Comparison of ENCODE assay signal across 9 cellular contexts in genomic region chr5:15598294-15598902, GRCh38.
DNase-seq lines count a peak whose midpoint lies in the region; ATAC-seq and TF ChIP-seq lines count a peak whose summit lies in the region.
"Had no signal": no experiment of that assay in that cellular context is flagged by ENCODE, and none has a peak within 500 bp of the region (broad histone marks: within the 10 kb centered on the region; RNA-seq: fewer than 3 reads in every experiment).

No MANE protein-coding gene starts in this region.

- H4K20me1 ChIP-seq in GM23338 (replicated peaks; ENCODE audit: insufficient read depth) = no peaks in the 10 kb centered on the region

- no peak overlapping the region for H3K27ac Mint-ChIP-seq in CD8-positive, alpha-beta T cell
- no peak overlapping the region for H3K27ac Mint-ChIP-seq in GM23338
- H3K27ac Mint-ChIP-seq: activated naive CD8-positive, alpha-beta T cell had no signal

- peaks cover 8% of the 10 kb centered on the region for H3K9me3 Mint-ChIP-seq in CD8-positive, alpha-beta T cell
- H3K9me3 Mint-ChIP-seq in GM23338 = no peaks in the 10 kb centered on the region

- CTCF ChIA-PET in CD8-positive, alpha-beta T cell (lab: Charles Lee) = interaction anchor here (1.2 kb wide), 1 partner anchor 12 kb away, joined by 4 read pairs; no protein-coding TSS in a partner anchor

- no peaks in the 10 kb centered on the region for H3K4me1 Mint-ChIP-seq in CD8-positive, alpha-beta T cell (ENCODE audit: low read depth)
- H3K4me1 Mint-ChIP-seq in GM23338 = peaks cover 35% of the 10 kb centered on the region

- H3K36me3 ChIP-seq in CD8-positive, alpha-beta T cell (ENCODE audit: insufficient read depth, low read length) = no peaks in the 10 kb centered on the region
- no peaks in the 10 kb centered on the region for H3K36me3 ChIP-seq in GM23338 (ENCODE audit: insufficient read depth)

- no peak for ATAC-seq in CD8-positive, alpha-beta T cell
- peak; percentile 27 for ATAC-seq in GM23338
- ATAC-seq in GM19455 (IDR thresholded peaks at IDR 0.05; ENCODE audit: unreplicated experiment) = no peak

- H3K36me3 Mint-ChIP-seq in CD8-positive, alpha-beta T cell = no peaks in the 10 kb centered on the region
- peaks cover 5% of the 10 kb centered on the region; the same call in 2 of the 3 replicates for H3K36me3 Mint-ChIP-seq in GM23338 (ENCODE audit: low read depth)
- H3K36me3 Mint-ChIP-seq: activated naive CD8-positive, alpha-beta T cell had no signal

- peak; percentile 28 for TF ChIP-seq CTCF in CD8-positive, alpha-beta T cell (IDR thresholded peaks at IDR 0.05)
- peak; percentile 73 to 83 for TF ChIP-seq CTCF in GM23338 (conservative IDR thresholded peaks at IDR 0.05; ENCODE audit: low read depth in 2 of 2)

- H3K27me3 ChIP-seq in CD8-positive, alpha-beta T cell (ENCODE audit: insufficient read depth, low read length) = no peaks in the 10 kb centered on the region
- H3K27me3 ChIP-seq in GM23338 (ENCODE audit: insufficient read depth) = no peaks in the 10 kb centered on the region

- intact Hi-C loops in CD8-positive, alpha-beta T cell (cut with DNase I, micrococcal nuclease) = no loop called here

- POLR2A ChIA-PET in CD8-positive, alpha-beta T cell (lab: Charles Lee) = no interaction called here

- H3K4me3 Mint-ChIP-seq in CD8-positive, alpha-beta T cell = no peak overlapping the region
- no peak overlapping the region for H3K4me3 Mint-ChIP-seq in GM23338
- H3K4me3 Mint-ChIP-seq: activated naive CD8-positive, alpha-beta T cell had no signal

- H3K27me3 Mint-ChIP-seq in CD8-positive, alpha-beta T cell (ENCODE audit: low read depth) = no peaks in the 10 kb centered on the region
- peaks cover 2% of the 10 kb centered on the region for H3K27me3 Mint-ChIP-seq in GM23338 (ENCODE audit: insufficient read depth, low read depth, poor library complexity)
- H3K27me3 Mint-ChIP-seq: activated naive CD8-positive, alpha-beta T cell had no signal

- peaks cover 31% of the 10 kb centered on the region for H3K79me2 ChIP-seq in GM23338 (replicated peaks; ENCODE audit: insufficient read depth)

- H3K9me3 ChIP-seq in CD8-positive, alpha-beta T cell (ENCODE audit: low read length) = no peaks in the 10 kb centered on the region

- H3K27ac ChIP-seq in CD8-positive, alpha-beta T cell (ENCODE audit: low read depth, low read length) = no peak overlapping the region
- no peak overlapping the region for H3K27ac ChIP-seq in GM23338 (ENCODE audit: low read depth)

- no peak overlapping the region for H3K4me3 ChIP-seq in CD8-positive, alpha-beta T cell (ENCODE audit: low read depth, low read length)
- no peak overlapping the region for H3K4me3 ChIP-seq in GM23338

- H3F3A ChIP-seq in GM23338 (replicated peaks; ENCODE audit: low read depth) = no peaks in the 10 kb centered on the region

- no peaks in the 10 kb centered on the region for H3K4me1 ChIP-seq in CD8-positive, alpha-beta T cell (ENCODE audit: insufficient read depth, low read length)
- peaks cover 44% of the 10 kb centered on the region for H3K4me1 ChIP-seq in GM23338 (ENCODE audit: insufficient read depth)

- H2AFZ ChIP-seq in GM23338 = no peak overlapping the region

- no peak overlapping the region for H3K4me2 ChIP-seq in GM23338

- no peak for DNase-seq in CD8-positive, alpha-beta T cell
- DNase-seq in GM23338 (ENCODE audit: low spot score) (peak; percentile 82), SK-N-DZ (ENCODE audit: low spot score) (peak; percentile 35), iPS-NIHi11 (ENCODE audit: low spot score) (peak; percentile 39), inferior parietal cortex (ENCODE audit: extremely low spot score) (no peak), midbrain (lab: John Stamatoyannopoulos, UW) (no peak), NCI-H345 (lab: John Stamatoyannopoulos, UW) (no peak)

- H3K9me2 ChIP-seq in GM23338 (ENCODE audit: insufficient read depth) = 0 out of 2 replicates have a peak, but pooled peaks cover 3% of the 10 kb centered on the region

TF ChIP-seq in GM23338, 12 proteins besides CTCF, POLR2A, EP300 and RAD21 (continues in another document):
- TF ChIP-seq NANOG (IDR thresholded peaks at IDR 0.05; ENCODE audit: borderline replicate concordance) = no peak
- TF ChIP-seq CREB1 (CRISPR knock-in tag; IDR thresholded peaks at IDR 0.05; ENCODE audit: low read depth) = no peak
- TF ChIP-seq STAT1 (IDR thresholded peaks at IDR 0.05; ENCODE audit: unreplicated experiment) = no peak
- TF ChIP-seq ZNF331 (CRISPR knock-in tag; IDR thresholded peaks at IDR 0.05; ENCODE audit: low read depth) = no peak
- TF ChIP-seq JUNB (IDR thresholded peaks at IDR 0.05; ENCODE audit: unreplicated experiment) = no peak
- TF ChIP-seq POLR2AphosphoS5 (IDR thresholded peaks at IDR 0.05; ENCODE audit: low read depth) = no peak
- no peak for TF ChIP-seq EZH2phosphoT487 (IDR thresholded peaks at IDR 0.05; ENCODE audit: unreplicated experiment)
- TF ChIP-seq, protein P1, sequence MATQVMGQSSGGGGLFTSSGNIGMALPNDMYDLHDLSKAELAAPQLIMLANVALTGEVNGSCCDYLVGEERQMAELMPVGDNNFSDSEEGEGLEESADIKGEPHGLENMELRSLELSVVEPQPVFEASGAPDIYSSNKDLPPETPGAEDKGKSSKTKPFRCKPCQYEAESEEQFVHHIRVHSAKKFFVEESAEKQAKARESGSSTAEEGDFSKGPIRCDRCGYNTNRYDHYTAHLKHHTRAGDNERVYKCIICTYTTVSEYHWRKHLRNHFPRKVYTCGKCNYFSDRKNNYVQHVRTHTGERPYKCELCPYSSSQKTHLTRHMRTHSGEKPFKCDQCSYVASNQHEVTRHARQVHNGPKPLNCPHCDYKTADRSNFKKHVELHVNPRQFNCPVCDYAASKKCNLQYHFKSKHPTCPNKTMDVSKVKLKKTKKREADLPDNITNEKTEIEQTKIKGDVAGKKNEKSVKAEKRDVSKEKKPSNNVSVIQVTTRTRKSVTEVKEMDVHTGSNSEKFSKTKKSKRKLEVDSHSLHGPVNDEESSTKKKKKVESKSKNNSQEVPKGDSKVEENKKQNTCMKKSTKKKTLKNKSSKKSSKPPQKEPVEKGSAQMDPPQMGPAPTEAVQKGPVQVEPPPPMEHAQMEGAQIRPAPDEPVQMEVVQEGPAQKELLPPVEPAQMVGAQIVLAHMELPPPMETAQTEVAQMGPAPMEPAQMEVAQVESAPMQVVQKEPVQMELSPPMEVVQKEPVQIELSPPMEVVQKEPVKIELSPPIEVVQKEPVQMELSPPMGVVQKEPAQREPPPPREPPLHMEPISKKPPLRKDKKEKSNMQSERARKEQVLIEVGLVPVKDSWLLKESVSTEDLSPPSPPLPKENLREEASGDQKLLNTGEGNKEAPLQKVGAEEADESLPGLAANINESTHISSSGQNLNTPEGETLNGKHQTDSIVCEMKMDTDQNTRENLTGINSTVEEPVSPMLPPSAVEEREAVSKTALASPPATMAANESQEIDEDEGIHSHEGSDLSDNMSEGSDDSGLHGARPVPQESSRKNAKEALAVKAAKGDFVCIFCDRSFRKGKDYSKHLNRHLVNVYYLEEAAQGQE (IDR thresholded peaks at IDR 0.05; ENCODE audit: unreplicated experiment) = no peak
- TF ChIP-seq, protein P2, sequence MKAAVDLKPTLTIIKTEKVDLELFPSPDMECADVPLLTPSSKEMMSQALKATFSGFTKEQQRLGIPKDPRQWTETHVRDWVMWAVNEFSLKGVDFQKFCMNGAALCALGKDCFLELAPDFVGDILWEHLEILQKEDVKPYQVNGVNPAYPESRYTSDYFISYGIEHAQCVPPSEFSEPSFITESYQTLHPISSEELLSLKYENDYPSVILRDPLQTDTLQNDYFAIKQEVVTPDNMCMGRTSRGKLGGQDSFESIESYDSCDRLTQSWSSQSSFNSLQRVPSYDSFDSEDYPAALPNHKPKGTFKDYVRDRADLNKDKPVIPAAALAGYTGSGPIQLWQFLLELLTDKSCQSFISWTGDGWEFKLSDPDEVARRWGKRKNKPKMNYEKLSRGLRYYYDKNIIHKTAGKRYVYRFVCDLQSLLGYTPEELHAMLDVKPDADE (IDR thresholded peaks at IDR 0.05) = no peak

Comparison
In these comparisons a context has a peak if more than half of its experiments do, and no peak if none do; other contexts are left out.
1. DNase-seq: peak in GM23338 (single experiment), SK-N-DZ (single experiment) and iPS-NIHi11 (single experiment); none in CD8-positive, alpha-beta T cell (0 of 7), inferior parietal cortex (single experiment), midbrain (single experiment) and NCI-H345 (single experiment).